ENCODE assay signal across 16 cellular contexts in the genomic region with DNA sequence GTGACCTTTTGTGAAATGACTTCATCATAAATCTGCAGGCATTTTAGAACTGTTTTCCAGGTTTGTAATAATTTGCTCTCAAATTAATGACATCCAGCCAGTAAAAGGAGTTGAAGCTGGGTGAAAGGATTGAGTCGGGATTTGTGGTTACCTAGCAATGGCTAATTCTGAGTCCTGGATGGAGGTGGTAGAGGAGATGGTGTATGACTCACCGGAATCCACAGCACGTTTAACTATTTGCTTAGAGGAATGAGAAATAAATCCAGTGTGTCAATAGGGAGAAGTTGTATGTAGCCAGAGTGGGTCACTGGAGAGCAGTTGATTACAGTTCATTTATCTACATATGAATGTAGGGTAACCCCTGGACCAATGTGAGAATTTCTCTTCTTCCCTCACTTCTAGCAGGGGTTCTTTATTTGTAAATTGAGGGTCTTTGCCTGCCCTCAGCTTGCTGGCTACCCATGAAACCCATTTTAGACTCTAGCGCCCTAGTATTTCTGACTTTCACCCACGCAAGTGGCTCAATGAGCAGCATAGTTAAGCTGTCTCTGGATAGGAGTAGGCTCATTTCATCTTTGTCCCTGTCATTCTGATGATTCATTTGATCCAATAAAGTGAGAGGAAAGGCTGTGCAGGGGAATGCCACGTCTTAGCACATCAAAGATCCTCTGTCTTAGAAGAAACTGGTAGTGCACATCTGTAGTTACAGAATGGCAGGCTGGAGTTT.
DNase-seq lines count a peak whose midpoint lies in the region; TF ChIP-seq lines count a peak whose summit lies in the region.
"Had no signal": no experiment of that assay in that cellular context is flagged by ENCODE, and none has a peak within 500 bp of the region (broad histone marks: within the 10 kb centered on the region; RNA-seq: fewer than 3 reads in every experiment).

No MANE protein-coding gene starts in this region.

- no peaks in the 10 kb centered on the region for H3K9me2 ChIP-seq in GM23248 (ENCODE audit: insufficient read depth)

- H3K79me2 ChIP-seq in GM23248 (ENCODE audit: insufficient read depth) = no peaks in the 10 kb centered on the region

- H3K27me3 Mint-ChIP-seq in activated CD4-positive, alpha-beta T cell treated with anti-CD3 and anti-CD28 coated beads, Interleukin-2, amount 10 ng/mL, durations not matched to agents 7 days and 5 days = no peaks in the 10 kb centered on the region
- H3K27me3 Mint-ChIP-seq: CD8-positive, alpha-beta memory T cell; natural killer cell treated with Interleukin-12 subunit alpha and Interleukin-12 subunit beta and Interleukin-15 and Interleukin-18, amount 100 ng/mL, for 72 hours had no signal

- H3K4me3 ChIP-seq in GM23248 (no peak overlapping the region), fibroblast of mammary gland (ENCODE audit: control insufficient read depth, low read depth, low read length) (no peak overlapping the region)
- H3K4me3 ChIP-seq: left lung, SK-N-MC, tibial artery had no signal

- POLR2A ChIA-PET in RWPE1 (lab: Yijun Ruan, JAX; ENCODE audit: low non-redundant PET) = no interaction called here
- POLR2A ChIA-PET in activated CD4-positive, alpha-beta T cell treated with anti-CD3 and anti-CD28 coated beads, Interleukin-2, amount 10 ng/mL, durations not matched to agents 7 days and 5 days (lab: Charles Lee) = interaction anchor here (0.6 kb wide), 1 partner anchor 63 kb away, joined by 3 read pairs; no protein-coding TSS in a partner anchor

- in situ Hi-C loops in GM23248 (cut with MboI) = no loop called here
- in situ Hi-C loops in G401 (cut with HindIII; ENCODE audit: low sequenced_read_pairs) = no loop called here

- H3K4me2 ChIP-seq in GM23248 (ENCODE audit: unreplicated experiment) = no peak overlapping the region

- no peaks in the 10 kb centered on the region for H3K27me3 ChIP-seq in GM23248 (replicated peaks; ENCODE audit: insufficient read depth)
- H3K27me3 ChIP-seq: left lung, tibial artery had no signal

- H3K9ac ChIP-seq in GM23248 = no peak overlapping the region

- peak overlapping the region; percentile 21; the same call in 1 of the 2 replicates for H3K27ac ChIP-seq in GM23248
- no peak overlapping the region for H3K27ac ChIP-seq in RWPE1
- H3K27ac ChIP-seq: left lung, SK-N-MC, tibial artery, VCaP had no signal

- H2AFZ ChIP-seq in GM23248 = no peak overlapping the region

- H3K9me3 ChIP-seq in GM23248 (ENCODE audit: low read depth) = no peaks in the 10 kb centered on the region
- H3K9me3 ChIP-seq: left lung, tibial artery had no signal

- no peaks in the 10 kb centered on the region for H3K36me3 Mint-ChIP-seq in activated CD4-positive, alpha-beta T cell treated with anti-CD3 and anti-CD28 coated beads, Interleukin-2, amount 10 ng/mL, durations not matched to agents 7 days and 5 days (ENCODE audit: low read depth)
- H3K36me3 Mint-ChIP-seq: CD8-positive, alpha-beta memory T cell; natural killer cell treated with Interleukin-12 subunit alpha and Interleukin-12 subunit beta and Interleukin-15 and Interleukin-18, amount 100 ng/mL, for 72 hours had no signal

- TF ChIP-seq CTCF in RWPE1 (conservative IDR thresholded peaks at IDR 0.05; ENCODE audit: low read depth) (no peak), fibroblast of mammary gland (conservative IDR thresholded peaks at IDR 0.05; ENCODE audit: control insufficient read depth, insufficient read depth, low read depth, low read length) (no peak)

- no peaks in the 10 kb centered on the region for H3F3A ChIP-seq in GM23248 (ENCODE audit: insufficient read depth)

- no peaks in the 10 kb centered on the region for H3K36me3 ChIP-seq in GM23248 (ENCODE audit: low read depth)
- H3K36me3 ChIP-seq: left lung, tibial artery had no signal

- H3K4me3 Mint-ChIP-seq in activated CD4-positive, alpha-beta T cell treated with anti-CD3 and anti-CD28 coated beads, Interleukin-2, amount 10 ng/mL, durations not matched to agents 7 days and 5 days = no peak overlapping the region
- H3K4me3 Mint-ChIP-seq: CD8-positive, alpha-beta memory T cell; natural killer cell treated with Interleukin-12 subunit alpha and Interleukin-12 subunit beta and Interleukin-15 and Interleukin-18, amount 100 ng/mL, for 72 hours had no signal

- no peaks in the 10 kb centered on the region for H3K4me1 ChIP-seq in GM23248 (ENCODE audit: insufficient read depth)
- H3K4me1 ChIP-seq: left lung, tibial artery had no signal

- CTCF ChIA-PET in RWPE1 (lab: Yijun Ruan, JAX) = no interaction called here
- CTCF ChIA-PET in activated CD4-positive, alpha-beta T cell treated with anti-CD3 and anti-CD28 coated beads, Interleukin-2, amount 10 ng/mL, durations not matched to agents 7 days and 5 days (lab: Charles Lee) = no interaction called here

- H3K9me3 Mint-ChIP-seq in activated CD4-positive, alpha-beta T cell treated with anti-CD3 and anti-CD28 coated beads, Interleukin-2, amount 10 ng/mL, durations not matched to agents 7 days and 5 days = no peaks in the 10 kb centered on the region

- no peaks in the 10 kb centered on the region for H4K20me1 ChIP-seq in GM23248 (ENCODE audit: insufficient read depth)

- no peak overlapping the region for H3K27ac Mint-ChIP-seq in activated CD4-positive, alpha-beta T cell treated with anti-CD3 and anti-CD28 coated beads, Interleukin-2, amount 10 ng/mL, durations not matched to agents 7 days and 5 days
- H3K27ac Mint-ChIP-seq: CD8-positive, alpha-beta memory T cell; natural killer cell treated with Interleukin-12 subunit alpha and Interleukin-12 subunit beta and Interleukin-15 and Interleukin-18, amount 100 ng/mL, for 72 hours had no signal

- peak; percentile 33 for DNase-seq in GM23248
- DNase-seq in RWPE1 (ENCODE audit: low spot score) = peak; percentile 64
- DNase-seq in fibroblast of mammary gland (ENCODE audit: low read depth) = peak; percentile 44
- DNase-seq in non-pigmented ciliary epithelial cell (ENCODE audit: low read depth) = peak; percentile 22
- DNase-seq in NCI-H1092 treated with DMSO at 0.1 percent for 48 hours (lab: John Stamatoyannopoulos, UW) = no peak
- no peak for DNase-seq in G401 (ENCODE audit: low spot score)
- no peak for DNase-seq in retina
- DNase-seq in activated CD4-positive, alpha-beta T cell treated with anti-CD3 and anti-CD28 coated beads, Interleukin-2, amount 10 ng/mL, durations not matched to agents 7 days and 5 days = no peak
- DNase-seq: activated naive CD4-positive, alpha-beta T cell; CD8-positive, alpha-beta memory T cell; left lung; stimulated activated CD4-positive, alpha-beta T cell treated with anti-CD3 and anti-CD28 coated beads, Interleukin-4, amount 100 ng/mL, for 1 hour; tibial artery had no signal

- no peaks in the 10 kb centered on the region for H3K4me1 Mint-ChIP-seq in activated CD4-positive, alpha-beta T cell treated with anti-CD3 and anti-CD28 coated beads, Interleukin-2, amount 10 ng/mL, durations not matched to agents 7 days and 5 days
- H3K4me1 Mint-ChIP-seq: CD8-positive, alpha-beta memory T cell had no signal

- WGBS in GM23248 (ENCODE audit: low coverage in 1 of 2, low lambda C conversion rate in 2 of 2, missing lambda C conversion rate in 2 of 2), 2 experiments = 27 to 34% methylated on average over 6 of the region's 6 CpGs

Comparison
In these comparisons a context has a peak if more than half of its experiments do, and no peak if none do; other contexts are left out.
1. DNase-seq: peak in GM23248 (single experiment), RWPE1 (single experiment), fibroblast of mammary gland (single experiment) and non-pigmented ciliary epithelial cell (single experiment); none in NCI-H1092 treated with DMSO at 0.1 percent for 48 hours (single experiment), G401 (single experiment), retina (single experiment) and activated CD4-positive, alpha-beta T cell treated with anti-CD3 and anti-CD28 coated beads, Interleukin-2, amount 10 ng/mL, durations not matched to agents 7 days and 5 days (single experiment).